ENCODE assay signal across 1 cellular context in genomic region chr11:101441747-101442146, GRCh38.
TF ChIP-seq lines count a peak whose summit lies in the region.

No MANE protein-coding gene starts in this region.

TF ChIP-seq in WTC11, 78 proteins besides CTCF, POLR2A, EP300 and RAD21 (continued from another document):
- TF ChIP-seq, protein P1, sequence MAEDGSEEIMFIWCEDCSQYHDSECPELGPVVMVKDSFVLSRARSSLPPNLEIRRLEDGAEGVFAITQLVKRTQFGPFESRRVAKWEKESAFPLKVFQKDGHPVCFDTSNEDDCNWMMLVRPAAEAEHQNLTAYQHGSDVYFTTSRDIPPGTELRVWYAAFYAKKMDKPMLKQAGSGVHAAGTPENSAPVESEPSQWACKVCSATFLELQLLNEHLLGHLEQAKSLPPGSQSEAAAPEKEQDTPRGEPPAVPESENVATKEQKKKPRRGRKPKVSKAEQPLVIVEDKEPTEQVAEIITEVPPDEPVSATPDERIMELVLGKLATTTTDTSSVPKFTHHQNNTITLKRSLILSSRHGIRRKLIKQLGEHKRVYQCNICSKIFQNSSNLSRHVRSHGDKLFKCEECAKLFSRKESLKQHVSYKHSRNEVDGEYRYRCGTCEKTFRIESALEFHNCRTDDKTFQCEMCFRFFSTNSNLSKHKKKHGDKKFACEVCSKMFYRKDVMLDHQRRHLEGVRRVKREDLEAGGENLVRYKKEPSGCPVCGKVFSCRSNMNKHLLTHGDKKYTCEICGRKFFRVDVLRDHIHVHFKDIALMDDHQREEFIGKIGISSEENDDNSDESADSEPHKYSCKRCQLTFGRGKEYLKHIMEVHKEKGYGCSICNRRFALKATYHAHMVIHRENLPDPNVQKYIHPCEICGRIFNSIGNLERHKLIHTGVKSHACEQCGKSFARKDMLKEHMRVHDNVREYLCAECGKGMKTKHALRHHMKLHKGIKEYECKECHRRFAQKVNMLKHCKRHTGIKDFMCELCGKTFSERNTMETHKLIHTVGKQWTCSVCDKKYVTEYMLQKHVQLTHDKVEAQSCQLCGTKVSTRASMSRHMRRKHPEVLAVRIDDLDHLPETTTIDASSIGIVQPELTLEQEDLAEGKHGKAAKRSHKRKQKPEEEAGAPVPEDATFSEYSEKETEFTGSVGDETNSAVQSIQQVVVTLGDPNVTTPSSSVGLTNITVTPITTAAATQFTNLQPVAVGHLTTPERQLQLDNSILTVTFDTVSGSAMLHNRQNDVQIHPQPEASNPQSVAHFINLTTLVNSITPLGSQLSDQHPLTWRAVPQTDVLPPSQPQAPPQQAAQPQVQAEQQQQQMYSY (CRISPR knock-in tag; IDR thresholded peaks at IDR 0.05) = no peak
- TF ChIP-seq NR1H2 (CRISPR knock-in tag; IDR thresholded peaks at IDR 0.05) (no peak), OVOL2 (CRISPR knock-in tag; IDR thresholded peaks at IDR 0.05; ENCODE audit: borderline replicate concordance) (no peak), MYBL2 (CRISPR knock-in tag; IDR thresholded peaks at IDR 0.05) (no peak)
